In genomic region chr7:103325744-103326143, GRCh38 we compare ENCODE assay signal across 1 cellular context.
TF ChIP-seq lines count a peak whose summit lies in the region.

No MANE protein-coding gene starts in this region.

TF ChIP-seq in GM23338, 12 proteins besides CTCF, POLR2A, EP300 and RAD21:
- TF ChIP-seq ZNF462 (CRISPR knock-in tag; IDR thresholded peaks at IDR 0.05) (no peak), ZNF114 (CRISPR knock-in tag; IDR thresholded peaks at IDR 0.05) (no peak), JUNB (IDR thresholded peaks at IDR 0.05; ENCODE audit: unreplicated experiment) (no peak), EZH2phosphoT487 (IDR thresholded peaks at IDR 0.05; ENCODE audit: unreplicated experiment) (no peak)
